Comparison of ENCODE assay signal across 1 cellular context in genomic region chr6:128422200-128422599, GRCh38.
TF ChIP-seq lines count a peak whose summit lies in the region.

No MANE protein-coding gene starts in this region.

TF ChIP-seq in HepG2, 621 proteins besides CTCF, POLR2A, EP300 and RAD21 (continues in another document):
- TF ChIP-seq SP140L (CRISPR knock-in tag; IDR thresholded peaks at IDR 0.05; ENCODE audit: borderline replicate concordance) (0 out of 2 replicates have a peak, but pooled peaks have one; percentile 40), NR2F6 (IDR thresholded peaks at IDR 0.05) (peak; percentile 18), NR2F6 (CRISPR knock-in tag; IDR thresholded peaks at IDR 0.05) (no peak), TEAD3 (CRISPR knock-in tag; optimal IDR thresholded peaks at IDR 0.05; ENCODE audit: borderline replicate concordance) (peak; percentile 84), SOX5 (CRISPR knock-in tag; IDR thresholded peaks at IDR 0.05; ENCODE audit: borderline replicate concordance) (0 out of 2 replicates have a peak, but pooled peaks have one; percentile 35), ZSCAN9 (CRISPR knock-in tag; IDR thresholded peaks at IDR 0.05; ENCODE audit: borderline replicate concordance) (no peak), ZIK1 (CRISPR knock-in tag; IDR thresholded peaks at IDR 0.05; ENCODE audit: borderline replicate concordance, low read depth) (no peak), THYN1 (CRISPR knock-in tag; IDR thresholded peaks at IDR 0.05; ENCODE audit: borderline replicate concordance, low read depth) (0 out of 2 replicates have a peak, but pooled peaks have one; percentile 16), ZNF143 (CRISPR knock-in tag; IDR thresholded peaks at IDR 0.05) (no peak), FOXK2 (IDR thresholded peaks at IDR 0.05) (0 out of 2 replicates have a peak, but pooled peaks have one; percentile 47), SAP130 (CRISPR knock-in tag; IDR thresholded peaks at IDR 0.05; ENCODE audit: low read depth) (peak; percentile 27; the same call in 1 of the 2 replicates), ZBTB8A (CRISPR knock-in tag; IDR thresholded peaks at IDR 0.05; ENCODE audit: borderline replicate concordance, low read depth) (no peak), ZNF777 (CRISPR knock-in tag; IDR thresholded peaks at IDR 0.05) (no peak), ZNF292 (CRISPR knock-in tag; IDR thresholded peaks at IDR 0.05; ENCODE audit: borderline replicate concordance, low read depth) (no peak; the same call in 1 of the 2 replicates), PAF1 (CRISPR knock-in tag; IDR thresholded peaks at IDR 0.05) (no peak), SMYD3 (CRISPR knock-in tag; IDR thresholded peaks at IDR 0.05) (peak; percentile 54; the same call in 1 of the 2 replicates), HNF4A (CRISPR knock-in tag; IDR thresholded peaks at IDR 0.05) (peak; percentile 67), FOXA1 (IDR thresholded peaks at IDR 0.05) (no peak), FOXA1 (CRISPR knock-in tag; IDR thresholded peaks at IDR 0.05) (0 out of 2 replicates have a peak, but pooled peaks have one; percentile 20), RORA (CRISPR knock-in tag; IDR thresholded peaks at IDR 0.05) (no peak), IRX3 (CRISPR knock-in tag; IDR thresholded peaks at IDR 0.05; ENCODE audit: borderline replicate concordance, low read depth) (no peak), ZNF432 (CRISPR knock-in tag; IDR thresholded peaks at IDR 0.05; ENCODE audit: borderline replicate concordance) (no peak), FOXK1 (CRISPR knock-in tag; IDR thresholded peaks at IDR 0.05; ENCODE audit: borderline replicate concordance, low read depth) (0 out of 2 replicates have a peak, but pooled peaks have one; percentile 30), PAXIP1 (CRISPR knock-in tag; conservative IDR thresholded peaks at IDR 0.05) (peak; percentile 63), ASH2L (IDR thresholded peaks at IDR 0.05; ENCODE audit: insufficient read length, low read depth, low read length) (peak; percentile 65), ZNF550 (CRISPR knock-in tag; IDR thresholded peaks at IDR 0.05; ENCODE audit: borderline replicate concordance) (no peak), RARA (CRISPR knock-in tag; IDR thresholded peaks at IDR 0.05) (peak; percentile 36; the same call in 1 of the 2 replicates), FOXA3 (CRISPR knock-in tag; IDR thresholded peaks at IDR 0.05) (0 out of 2 replicates have a peak, but pooled peaks have one; percentile 45), POGZ (CRISPR knock-in tag; IDR thresholded peaks at IDR 0.05) (peak; percentile 61), NCOR1 (IDR thresholded peaks at IDR 0.05; ENCODE audit: borderline replicate concordance, low read length) (0 out of 2 replicates have a peak, but pooled peaks have one; percentile 30), AKAP8 (CRISPR knock-in tag; IDR thresholded peaks at IDR 0.05) (no peak), ZNF878 (CRISPR knock-in tag; IDR thresholded peaks at IDR 0.05) (no peak), ZNF652 (CRISPR knock-in tag; IDR thresholded peaks at IDR 0.05; ENCODE audit: borderline replicate concordance, low read depth) (no peak), TARDBP (CRISPR knock-in tag; IDR thresholded peaks at IDR 0.05) (0 out of 2 replicates have a peak, but pooled peaks have one; percentile 37), FOXC1 (CRISPR knock-in tag; IDR thresholded peaks at IDR 0.05; ENCODE audit: borderline replicate concordance) (no peak), ZC3H4 (CRISPR knock-in tag; IDR thresholded peaks at IDR 0.05; ENCODE audit: borderline replicate concordance) (no peak), HNF4G (IDR thresholded peaks at IDR 0.05; ENCODE audit: borderline replicate concordance, low read depth, low read length) (peak; percentile 35; the same call in 1 of the 2 replicates), HNF4G (CRISPR knock-in tag; IDR thresholded peaks at IDR 0.05; ENCODE audit: borderline replicate concordance, low read depth) (no peak), ZNF281 (CRISPR knock-in tag; IDR thresholded peaks at IDR 0.05; ENCODE audit: borderline replicate concordance) (no peak), NCOA2 (CRISPR knock-in tag; IDR thresholded peaks at IDR 0.05) (0 out of 2 replicates have a peak, but pooled peaks have one; percentile 26)
- TF ChIP-seq, protein P1, sequence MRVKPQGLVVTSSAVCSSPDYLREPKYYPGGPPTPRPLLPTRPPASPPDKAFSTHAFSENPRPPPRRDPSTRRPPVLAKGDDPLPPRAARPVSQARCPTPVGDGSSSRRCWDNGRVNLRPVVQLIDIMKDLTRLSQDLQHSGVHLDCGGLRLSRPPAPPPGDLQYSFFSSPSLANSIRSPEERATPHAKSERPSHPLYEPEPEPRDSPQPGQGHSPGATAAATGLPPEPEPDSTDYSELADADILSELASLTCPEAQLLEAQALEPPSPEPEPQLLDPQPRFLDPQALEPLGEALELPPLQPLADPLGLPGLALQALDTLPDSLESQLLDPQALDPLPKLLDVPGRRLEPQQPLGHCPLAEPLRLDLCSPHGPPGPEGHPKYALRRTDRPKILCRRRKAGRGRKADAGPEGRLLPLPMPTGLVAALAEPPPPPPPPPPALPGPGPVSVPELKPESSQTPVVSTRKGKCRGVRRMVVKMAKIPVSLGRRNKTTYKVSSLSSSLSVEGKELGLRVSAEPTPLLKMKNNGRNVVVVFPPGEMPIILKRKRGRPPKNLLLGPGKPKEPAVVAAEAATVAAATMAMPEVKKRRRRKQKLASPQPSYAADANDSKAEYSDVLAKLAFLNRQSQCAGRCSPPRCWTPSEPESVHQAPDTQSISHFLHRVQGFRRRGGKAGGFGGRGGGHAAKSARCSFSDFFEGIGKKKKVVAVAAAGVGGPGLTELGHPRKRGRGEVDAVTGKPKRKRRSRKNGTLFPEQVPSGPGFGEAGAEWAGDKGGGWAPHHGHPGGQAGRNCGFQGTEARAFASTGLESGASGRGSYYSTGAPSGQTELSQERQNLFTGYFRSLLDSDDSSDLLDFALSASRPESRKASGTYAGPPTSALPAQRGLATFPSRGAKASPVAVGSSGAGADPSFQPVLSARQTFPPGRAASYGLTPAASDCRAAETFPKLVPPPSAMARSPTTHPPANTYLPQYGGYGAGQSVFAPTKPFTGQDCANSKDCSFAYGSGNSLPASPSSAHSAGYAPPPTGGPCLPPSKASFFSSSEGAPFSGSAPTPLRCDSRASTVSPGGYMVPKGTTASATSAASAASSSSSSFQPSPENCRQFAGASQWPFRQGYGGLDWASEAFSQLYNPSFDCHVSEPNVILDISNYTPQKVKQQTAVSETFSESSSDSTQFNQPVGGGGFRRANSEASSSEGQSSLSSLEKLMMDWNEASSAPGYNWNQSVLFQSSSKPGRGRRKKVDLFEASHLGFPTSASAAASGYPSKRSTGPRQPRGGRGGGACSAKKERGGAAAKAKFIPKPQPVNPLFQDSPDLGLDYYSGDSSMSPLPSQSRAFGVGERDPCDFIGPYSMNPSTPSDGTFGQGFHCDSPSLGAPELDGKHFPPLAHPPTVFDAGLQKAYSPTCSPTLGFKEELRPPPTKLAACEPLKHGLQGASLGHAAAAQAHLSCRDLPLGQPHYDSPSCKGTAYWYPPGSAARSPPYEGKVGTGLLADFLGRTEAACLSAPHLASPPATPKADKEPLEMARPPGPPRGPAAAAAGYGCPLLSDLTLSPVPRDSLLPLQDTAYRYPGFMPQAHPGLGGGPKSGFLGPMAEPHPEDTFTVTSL (CRISPR knock-in tag; IDR thresholded peaks at IDR 0.05; ENCODE audit: borderline replicate concordance), result peak; percentile 59; the same call in 1 of the 2 replicates
- TF ChIP-seq, protein P2, sequence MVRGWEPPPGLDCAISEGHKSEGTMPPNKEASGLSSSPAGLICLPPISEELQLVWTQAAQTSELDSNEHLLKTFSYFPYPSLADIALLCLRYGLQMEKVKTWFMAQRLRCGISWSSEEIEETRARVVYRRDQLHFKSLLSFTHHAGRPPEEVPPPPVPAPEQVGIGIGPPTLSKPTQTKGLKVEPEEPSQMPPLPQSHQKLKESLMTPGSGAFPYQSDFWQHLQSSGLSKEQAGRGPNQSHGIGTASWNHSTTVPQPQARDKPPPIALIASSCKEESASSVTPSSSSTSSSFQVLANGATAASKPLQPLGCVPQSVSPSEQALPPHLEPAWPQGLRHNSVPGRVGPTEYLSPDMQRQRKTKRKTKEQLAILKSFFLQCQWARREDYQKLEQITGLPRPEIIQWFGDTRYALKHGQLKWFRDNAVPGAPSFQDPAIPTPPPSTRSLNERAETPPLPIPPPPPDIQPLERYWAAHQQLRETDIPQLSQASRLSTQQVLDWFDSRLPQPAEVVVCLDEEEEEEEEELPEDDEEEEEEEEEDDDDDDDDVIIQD (CRISPR knock-in tag; IDR thresholded peaks at IDR 0.05; ENCODE audit: low read depth), result peak; percentile 80; the same call in 1 of the 2 replicates
- TF ChIP-seq, protein P3, sequence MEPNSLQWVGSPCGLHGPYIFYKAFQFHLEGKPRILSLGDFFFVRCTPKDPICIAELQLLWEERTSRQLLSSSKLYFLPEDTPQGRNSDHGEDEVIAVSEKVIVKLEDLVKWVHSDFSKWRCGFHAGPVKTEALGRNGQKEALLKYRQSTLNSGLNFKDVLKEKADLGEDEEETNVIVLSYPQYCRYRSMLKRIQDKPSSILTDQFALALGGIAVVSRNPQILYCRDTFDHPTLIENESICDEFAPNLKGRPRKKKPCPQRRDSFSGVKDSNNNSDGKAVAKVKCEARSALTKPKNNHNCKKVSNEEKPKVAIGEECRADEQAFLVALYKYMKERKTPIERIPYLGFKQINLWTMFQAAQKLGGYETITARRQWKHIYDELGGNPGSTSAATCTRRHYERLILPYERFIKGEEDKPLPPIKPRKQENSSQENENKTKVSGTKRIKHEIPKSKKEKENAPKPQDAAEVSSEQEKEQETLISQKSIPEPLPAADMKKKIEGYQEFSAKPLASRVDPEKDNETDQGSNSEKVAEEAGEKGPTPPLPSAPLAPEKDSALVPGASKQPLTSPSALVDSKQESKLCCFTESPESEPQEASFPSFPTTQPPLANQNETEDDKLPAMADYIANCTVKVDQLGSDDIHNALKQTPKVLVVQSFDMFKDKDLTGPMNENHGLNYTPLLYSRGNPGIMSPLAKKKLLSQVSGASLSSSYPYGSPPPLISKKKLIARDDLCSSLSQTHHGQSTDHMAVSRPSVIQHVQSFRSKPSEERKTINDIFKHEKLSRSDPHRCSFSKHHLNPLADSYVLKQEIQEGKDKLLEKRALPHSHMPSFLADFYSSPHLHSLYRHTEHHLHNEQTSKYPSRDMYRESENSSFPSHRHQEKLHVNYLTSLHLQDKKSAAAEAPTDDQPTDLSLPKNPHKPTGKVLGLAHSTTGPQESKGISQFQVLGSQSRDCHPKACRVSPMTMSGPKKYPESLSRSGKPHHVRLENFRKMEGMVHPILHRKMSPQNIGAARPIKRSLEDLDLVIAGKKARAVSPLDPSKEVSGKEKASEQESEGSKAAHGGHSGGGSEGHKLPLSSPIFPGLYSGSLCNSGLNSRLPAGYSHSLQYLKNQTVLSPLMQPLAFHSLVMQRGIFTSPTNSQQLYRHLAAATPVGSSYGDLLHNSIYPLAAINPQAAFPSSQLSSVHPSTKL (CRISPR knock-in tag; IDR thresholded peaks at IDR 0.05), result peak; percentile 53; the same call in 1 of the 2 replicates
- TF ChIP-seq, protein P4, sequence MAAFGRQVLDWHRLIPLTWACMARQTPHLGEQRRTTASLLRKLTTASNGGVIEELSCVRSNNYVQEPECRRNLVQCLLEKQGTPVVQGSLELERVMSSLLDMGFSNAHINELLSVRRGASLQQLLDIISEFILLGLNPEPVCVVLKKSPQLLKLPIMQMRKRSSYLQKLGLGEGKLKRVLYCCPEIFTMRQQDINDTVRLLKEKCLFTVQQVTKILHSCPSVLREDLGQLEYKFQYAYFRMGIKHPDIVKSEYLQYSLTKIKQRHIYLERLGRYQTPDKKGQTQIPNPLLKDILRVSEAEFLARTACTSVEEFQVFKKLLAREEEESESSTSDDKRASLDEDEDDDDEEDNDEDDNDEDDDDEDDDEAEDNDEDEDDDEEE (CRISPR knock-in tag; IDR thresholded peaks at IDR 0.05), result no peak
- TF ChIP-seq, protein P5, sequence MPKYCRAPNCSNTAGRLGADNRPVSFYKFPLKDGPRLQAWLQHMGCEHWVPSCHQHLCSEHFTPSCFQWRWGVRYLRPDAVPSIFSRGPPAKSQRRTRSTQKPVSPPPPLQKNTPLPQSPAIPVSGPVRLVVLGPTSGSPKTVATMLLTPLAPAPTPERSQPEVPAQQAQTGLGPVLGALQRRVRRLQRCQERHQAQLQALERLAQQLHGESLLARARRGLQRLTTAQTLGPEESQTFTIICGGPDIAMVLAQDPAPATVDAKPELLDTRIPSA (CRISPR knock-in tag; IDR thresholded peaks at IDR 0.05; ENCODE audit: borderline replicate concordance), result no peak
